ENCODE assay signal across 1 cellular context in the genomic region with DNA sequence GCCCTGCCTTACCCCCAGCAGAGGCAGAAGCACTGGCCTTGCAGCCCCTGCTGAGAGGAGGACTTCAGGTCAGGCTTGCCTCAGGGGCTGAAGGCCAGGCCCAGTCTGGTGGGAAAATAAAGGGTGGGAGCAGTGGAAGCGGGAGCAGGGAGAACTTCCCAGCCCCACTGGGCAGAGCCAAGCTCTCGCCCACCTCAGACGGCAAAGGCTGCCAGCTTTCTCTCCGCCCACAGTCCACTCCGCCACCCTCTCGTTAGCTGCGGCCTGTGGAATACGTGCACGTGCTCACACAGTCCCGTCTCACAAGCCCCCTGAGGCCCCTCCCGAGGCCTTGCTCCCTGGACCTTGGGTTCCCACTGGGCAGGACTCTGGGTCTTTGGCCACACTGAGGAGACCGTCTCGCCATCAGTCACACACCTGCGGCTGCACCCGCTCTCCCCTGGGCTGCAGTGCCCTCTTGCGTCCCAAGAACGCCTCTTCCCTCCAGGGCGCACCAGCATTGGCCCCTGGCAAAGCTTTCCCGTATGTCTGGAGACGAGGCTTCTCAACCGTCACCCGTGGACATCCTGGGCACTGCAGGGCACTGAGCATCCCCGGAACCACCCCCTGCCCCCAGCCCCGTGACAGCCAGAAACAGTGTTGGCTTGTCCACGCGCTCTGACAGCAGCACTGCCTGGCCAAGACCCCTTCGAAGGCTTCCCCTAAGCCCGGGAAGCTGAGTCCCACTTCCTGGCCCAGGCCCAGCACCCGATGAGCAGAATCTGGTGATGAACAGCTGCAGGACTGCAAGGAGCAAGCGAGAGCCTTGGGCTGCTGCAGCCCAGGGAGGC.
TF ChIP-seq lines count a peak whose summit lies in the region.

No MANE protein-coding gene starts in this region.

TF ChIP-seq in H1, 55 proteins besides CTCF, POLR2A, EP300 and RAD21:
- TF ChIP-seq, protein P1, sequence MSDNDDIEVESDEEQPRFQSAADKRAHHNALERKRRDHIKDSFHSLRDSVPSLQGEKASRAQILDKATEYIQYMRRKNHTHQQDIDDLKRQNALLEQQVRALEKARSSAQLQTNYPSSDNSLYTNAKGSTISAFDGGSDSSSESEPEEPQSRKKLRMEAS (IDR thresholded peaks at IDR 0.05), result peak; percentile 43; the same call in 1 of the 2 replicates
- 0 out of 2 replicates have a peak, but pooled peaks have one; percentile 51 for TF ChIP-seq YY1 (IDR thresholded peaks at IDR 0.05; ENCODE audit: low read depth, low read length)
- peak in 1 of 2 experiments; percentile 59; a peak in 1 of 4 replicates for TF ChIP-seq SIN3A (conservative IDR thresholded peaks at IDR 0.05 in 1 of 2, IDR thresholded peaks at IDR 0.05 in 1 of 2; ENCODE audit: low read depth in 1 of 2, low read length in 2 of 2)
- TF ChIP-seq BACH1 (IDR thresholded peaks at IDR 0.05; ENCODE audit: low read length), result no peak
- no peak for TF ChIP-seq CBX5 (IDR thresholded peaks at IDR 0.05; ENCODE audit: low read depth, low read length)
